ENCODE assay signal across 33 cellular contexts in the genomic region with DNA sequence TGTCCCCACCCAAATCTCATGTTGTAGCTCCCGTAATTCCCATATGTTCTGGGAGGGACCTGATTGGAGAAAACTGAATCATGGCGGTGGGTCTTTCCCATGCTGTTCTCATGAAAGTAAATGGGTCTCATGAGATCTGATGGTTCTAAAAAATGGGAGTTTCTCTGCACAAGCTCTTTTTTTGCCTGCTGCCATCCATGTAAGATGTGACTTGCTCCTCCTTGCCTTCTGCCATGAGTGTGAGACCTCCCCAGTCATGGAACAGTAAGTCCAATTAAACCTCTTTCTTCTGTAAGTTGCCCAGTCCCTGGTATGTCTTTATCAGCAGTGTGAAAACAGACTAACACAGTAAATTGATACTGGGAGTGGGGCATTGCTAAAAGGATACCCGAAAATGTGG.
"Had no signal": no experiment of that assay in that cellular context is flagged by ENCODE, and none has a peak within 500 bp of the region (broad histone marks: within the 10 kb centered on the region; RNA-seq: fewer than 3 reads in every experiment).

No MANE protein-coding gene starts in this region.

- DNase-seq: activated effector memory CD4-positive, alpha-beta T cell treated with anti-CD3 and anti-CD28 coated beads, Interleukin-2, amount 50 U/mL, for 16 hours; activated effector memory CD4-positive, alpha-beta T cell treated with Interleukin-2 at 50 U/mL for 16 hours; activated gamma-delta T cell; activated gamma-delta T cell treated with Interleukin-2 at 50 U/mL for 16 hours; activated naive CD4-positive, alpha-beta T cell; activated naive CD4-positive, alpha-beta T cell treated with anti-CD3 and anti-CD28 coated beads for 36 hours; activated naive CD4-positive, alpha-beta T cell treated with anti-CD3 and anti-CD28 coated beads, Interleukin-2, amount 10 ng/mL, durations not matched to agents 7 days and 5 days; activated naive CD4-positive, alpha-beta T cell treated with anti-CD3 and anti-CD28 coated beads, Interleukin-2, amount 50 U/mL, for 16 hours; activated naive CD4-positive, alpha-beta T cell treated with Interleukin-2 at 50 U/mL for 16 hours; activated naive CD8-positive, alpha-beta T cell treated with anti-CD3 and anti-CD28 coated beads for 36 hours; activated naive CD8-positive, alpha-beta T cell treated with anti-CD3 and anti-CD28 coated beads, Interleukin-2, amount 10 ng/mL, durations not matched to agents 7 days and 5 days; activated naive CD8-positive, alpha-beta T cell treated with anti-CD3 and anti-CD28 coated beads, Interleukin-2, amount 50 U/mL, for 24 hours; activated T-cell treated with anti-CD3 and anti-CD28 coated beads, Interleukin-2, amount 50 U/mL, for 24 hours; activated T-cell treated with anti-CD3 and anti-CD28 coated beads, Interleukin-2, amount 50 U/mL, for 4 hours; activated T-cell treated with anti-CD3 and anti-CD28 coated beads, Interleukin-2, amount 50 U/mL, for 48 hours; activated T-cell treated with anti-CD3 and anti-CD28 coated beads, Interleukin-2, amount 50 U/mL, for 72 hours; adrenal gland; amniotic stem cell; amygdala; anterior cingulate cortex; aorta; body of pancreas; brain microvascular endothelial cell; caudate nucleus; central memory CD4-positive, alpha-beta T cell; cerebellar nuclear complex had no signal

- ATAC-seq: activated naive CD4-positive, alpha-beta T cell treated with anti-CD3 and anti-CD28 coated beads, Interleukin-2, amount 50 U/mL, for 72 hours; activated naive CD8-positive, alpha-beta T cell treated with anti-CD3 and anti-CD28 coated beads, Interleukin-2, amount 50 U/mL, for 24 hours; activated T-cell treated with anti-CD3 and anti-CD28 coated beads, Interleukin-2, amount 50 U/mL, for 4 hours; activated T-cell treated with anti-CD3 and anti-CD28 coated beads, Interleukin-2, amount 50 U/mL, for 72 hours; activated T-helper 17 cell treated with anti-CD3 and anti-CD28 coated beads, Interleukin-2, amount 50 U/mL, for 72 hours; body of pancreas had no signal

- FAIRE-seq: astrocyte, bronchial epithelial cell had no signal

- H3K4me1 ChIP-seq: adrenal gland, ascending aorta, body of pancreas, breast epithelium had no signal

- H3K27ac ChIP-seq: adrenal gland, ascending aorta, body of pancreas, brain microvascular endothelial cell, breast epithelium, cardiac muscle cell had no signal

- H3K27me3 ChIP-seq: adrenal gland, ascending aorta, body of pancreas, brain microvascular endothelial cell, breast epithelium, cardiac muscle cell had no signal

- H3K9me3 ChIP-seq: adrenal gland, ascending aorta had no signal

- H3K36me3 ChIP-seq: adrenal gland, ascending aorta, brain microvascular endothelial cell, breast epithelium, cardiac muscle cell had no signal

- H3K4me3 ChIP-seq: adrenal gland, ascending aorta, body of pancreas, breast epithelium, cardiac muscle cell had no signal
